In genomic region chr2:11505652-11506610, GRCh38 we compare ENCODE assay signal across 1 cellular context.
TF ChIP-seq lines count a peak whose summit lies in the region.

No MANE protein-coding gene starts in this region.

TF ChIP-seq in HepG2, 621 proteins besides CTCF, POLR2A, EP300 and RAD21 (continued from another document and continues in another):
- TF ChIP-seq ZNF512 (CRISPR knock-in tag; IDR thresholded peaks at IDR 0.05), result no peak
- TF ChIP-seq NFIB (CRISPR knock-in tag; IDR thresholded peaks at IDR 0.05; ENCODE audit: borderline replicate concordance), result no peak
- TF ChIP-seq THAP7 (CRISPR knock-in tag; IDR thresholded peaks at IDR 0.05), result no peak
- no peak for TF ChIP-seq ZFP62 (CRISPR knock-in tag; IDR thresholded peaks at IDR 0.05)
- no peak for TF ChIP-seq E2F5 (CRISPR knock-in tag; conservative IDR thresholded peaks at IDR 0.05)
- TF ChIP-seq, protein P1, sequence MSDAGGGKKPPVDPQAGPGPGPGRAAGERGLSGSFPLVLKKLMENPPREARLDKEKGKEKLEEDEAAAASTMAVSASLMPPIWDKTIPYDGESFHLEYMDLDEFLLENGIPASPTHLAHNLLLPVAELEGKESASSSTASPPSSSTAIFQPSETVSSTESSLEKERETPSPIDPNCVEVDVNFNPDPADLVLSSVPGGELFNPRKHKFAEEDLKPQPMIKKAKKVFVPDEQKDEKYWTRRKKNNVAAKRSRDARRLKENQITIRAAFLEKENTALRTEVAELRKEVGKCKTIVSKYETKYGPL (CRISPR knock-in tag; IDR thresholded peaks at IDR 0.05), result no peak
- peak; percentile 65; the same call in 1 of the 2 replicates for TF ChIP-seq ATF1 (CRISPR knock-in tag; IDR thresholded peaks at IDR 0.05)
- no peak for TF ChIP-seq ZNF549 (CRISPR knock-in tag; IDR thresholded peaks at IDR 0.05)
- peak; percentile 51 for TF ChIP-seq ZBTB21 (CRISPR knock-in tag; IDR thresholded peaks at IDR 0.05)
- TF ChIP-seq DMAP1 (CRISPR knock-in tag; IDR thresholded peaks at IDR 0.05), result peak; percentile 93
- peak; percentile 89; the same call in 1 of the 2 replicates for TF ChIP-seq ZNF580 (CRISPR knock-in tag; IDR thresholded peaks at IDR 0.05; ENCODE audit: borderline replicate concordance, low read depth)
- TF ChIP-seq TBX3 (IDR thresholded peaks at IDR 0.05; ENCODE audit: borderline replicate concordance), result peak; percentile 91; the same call in 1 of the 2 replicates
- peak; percentile 85 for TF ChIP-seq ZC3H4 (CRISPR knock-in tag; IDR thresholded peaks at IDR 0.05; ENCODE audit: borderline replicate concordance)
- TF ChIP-seq IRF2 (CRISPR knock-in tag; IDR thresholded peaks at IDR 0.05), result peak; percentile 71
- peak; percentile 62; the same call in 1 of the 2 replicates for TF ChIP-seq IRX3 (CRISPR knock-in tag; IDR thresholded peaks at IDR 0.05; ENCODE audit: borderline replicate concordance, low read depth)
- peak; percentile 97; the same call in 1 of the 2 replicates for TF ChIP-seq ARID2 (CRISPR knock-in tag; IDR thresholded peaks at IDR 0.05; ENCODE audit: borderline replicate concordance)
- TF ChIP-seq MAZ (IDR thresholded peaks at IDR 0.05; ENCODE audit: borderline replicate concordance, low read depth, low read length), result 0 out of 2 replicates have a peak, but pooled peaks have one; percentile 38
- TF ChIP-seq MAZ (CRISPR knock-in tag; IDR thresholded peaks at IDR 0.05; ENCODE audit: low read depth), result no peak
- TF ChIP-seq ATM (IDR thresholded peaks at IDR 0.05; ENCODE audit: borderline replicate concordance), result no peak
- TF ChIP-seq HMGA1 (CRISPR knock-in tag; conservative IDR thresholded peaks at IDR 0.05), result no peak
- TF ChIP-seq SMYD3 (CRISPR knock-in tag; IDR thresholded peaks at IDR 0.05), result peak; percentile 87; the same call in 1 of the 2 replicates
- peak; percentile 78; the same call in 1 of the 2 replicates for TF ChIP-seq ZNF276 (CRISPR knock-in tag; IDR thresholded peaks at IDR 0.05; ENCODE audit: low read depth)
- TF ChIP-seq, protein P2, sequence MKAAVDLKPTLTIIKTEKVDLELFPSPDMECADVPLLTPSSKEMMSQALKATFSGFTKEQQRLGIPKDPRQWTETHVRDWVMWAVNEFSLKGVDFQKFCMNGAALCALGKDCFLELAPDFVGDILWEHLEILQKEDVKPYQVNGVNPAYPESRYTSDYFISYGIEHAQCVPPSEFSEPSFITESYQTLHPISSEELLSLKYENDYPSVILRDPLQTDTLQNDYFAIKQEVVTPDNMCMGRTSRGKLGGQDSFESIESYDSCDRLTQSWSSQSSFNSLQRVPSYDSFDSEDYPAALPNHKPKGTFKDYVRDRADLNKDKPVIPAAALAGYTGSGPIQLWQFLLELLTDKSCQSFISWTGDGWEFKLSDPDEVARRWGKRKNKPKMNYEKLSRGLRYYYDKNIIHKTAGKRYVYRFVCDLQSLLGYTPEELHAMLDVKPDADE (CRISPR knock-in tag; IDR thresholded peaks at IDR 0.05), result no peak
- TF ChIP-seq, protein P3, sequence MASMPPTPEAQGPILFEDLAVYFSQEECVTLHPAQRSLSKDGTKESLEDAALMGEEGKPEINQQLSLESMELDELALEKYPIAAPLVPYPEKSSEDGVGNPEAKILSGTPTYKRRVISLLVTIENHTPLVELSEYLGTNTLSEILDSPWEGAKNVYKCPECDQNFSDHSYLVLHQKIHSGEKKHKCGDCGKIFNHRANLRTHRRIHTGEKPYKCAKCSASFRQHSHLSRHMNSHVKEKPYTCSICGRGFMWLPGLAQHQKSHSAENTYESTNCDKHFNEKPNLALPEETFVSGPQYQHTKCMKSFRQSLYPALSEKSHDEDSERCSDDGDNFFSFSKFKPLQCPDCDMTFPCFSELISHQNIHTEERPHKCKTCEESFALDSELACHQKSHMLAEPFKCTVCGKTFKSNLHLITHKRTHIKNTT (CRISPR knock-in tag; IDR thresholded peaks at IDR 0.05), result no peak
- no peak for TF ChIP-seq MYNN (CRISPR knock-in tag; IDR thresholded peaks at IDR 0.05; ENCODE audit: low read depth)
- TF ChIP-seq, protein P4, sequence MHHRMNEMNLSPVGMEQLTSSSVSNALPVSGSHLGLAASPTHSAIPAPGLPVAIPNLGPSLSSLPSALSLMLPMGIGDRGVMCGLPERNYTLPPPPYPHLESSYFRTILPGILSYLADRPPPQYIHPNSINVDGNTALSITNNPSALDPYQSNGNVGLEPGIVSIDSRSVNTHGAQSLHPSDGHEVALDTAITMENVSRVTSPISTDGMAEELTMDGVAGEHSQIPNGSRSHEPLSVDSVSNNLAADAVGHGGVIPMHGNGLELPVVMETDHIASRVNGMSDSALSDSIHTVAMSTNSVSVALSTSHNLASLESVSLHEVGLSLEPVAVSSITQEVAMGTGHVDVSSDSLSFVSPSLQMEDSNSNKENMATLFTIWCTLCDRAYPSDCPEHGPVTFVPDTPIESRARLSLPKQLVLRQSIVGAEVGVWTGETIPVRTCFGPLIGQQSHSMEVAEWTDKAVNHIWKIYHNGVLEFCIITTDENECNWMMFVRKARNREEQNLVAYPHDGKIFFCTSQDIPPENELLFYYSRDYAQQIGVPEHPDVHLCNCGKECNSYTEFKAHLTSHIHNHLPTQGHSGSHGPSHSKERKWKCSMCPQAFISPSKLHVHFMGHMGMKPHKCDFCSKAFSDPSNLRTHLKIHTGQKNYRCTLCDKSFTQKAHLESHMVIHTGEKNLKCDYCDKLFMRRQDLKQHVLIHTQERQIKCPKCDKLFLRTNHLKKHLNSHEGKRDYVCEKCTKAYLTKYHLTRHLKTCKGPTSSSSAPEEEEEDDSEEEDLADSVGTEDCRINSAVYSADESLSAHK (CRISPR knock-in tag; IDR thresholded peaks at IDR 0.05; ENCODE audit: borderline replicate concordance), result no peak
- TF ChIP-seq ZNF777 (CRISPR knock-in tag; IDR thresholded peaks at IDR 0.05), result no peak
- TF ChIP-seq HOXA3 (CRISPR knock-in tag; IDR thresholded peaks at IDR 0.05), result no peak; the same call in 1 of the 2 replicates
- 0 out of 2 replicates have a peak, but pooled peaks have one; percentile 59 for TF ChIP-seq ZNF619 (CRISPR knock-in tag; IDR thresholded peaks at IDR 0.05)
- TF ChIP-seq ZNF83 (CRISPR knock-in tag; IDR thresholded peaks at IDR 0.05; ENCODE audit: borderline replicate concordance), result 0 out of 2 replicates have a peak, but pooled peaks have one; percentile 65
- peak; percentile 92 for TF ChIP-seq SOX5 (CRISPR knock-in tag; IDR thresholded peaks at IDR 0.05; ENCODE audit: borderline replicate concordance)
- 0 out of 2 replicates have a peak, but pooled peaks have one; percentile 29 for TF ChIP-seq ZBTB10 (CRISPR knock-in tag; IDR thresholded peaks at IDR 0.05; ENCODE audit: borderline replicate concordance)
- TF ChIP-seq SIN3A (IDR thresholded peaks at IDR 0.05; ENCODE audit: borderline replicate concordance, low read depth, low read length), result peak; percentile 61
- peak; percentile 92; the same call in 1 of the 2 replicates for TF ChIP-seq ZNF335 (CRISPR knock-in tag; IDR thresholded peaks at IDR 0.05)
- TF ChIP-seq MIER2 (CRISPR knock-in tag; IDR thresholded peaks at IDR 0.05), result peak; percentile 75
- peak; percentile 87 for TF ChIP-seq BORCS8-MEF2B (CRISPR knock-in tag; IDR thresholded peaks at IDR 0.05)
- TF ChIP-seq ZNF607 (CRISPR knock-in tag; IDR thresholded peaks at IDR 0.05; ENCODE audit: borderline replicate concordance), result peak; percentile 89; the same call in 1 of the 2 replicates
- peak; percentile 87 for TF ChIP-seq HDAC1 (CRISPR knock-in tag; IDR thresholded peaks at IDR 0.05)
- 0 out of 2 replicates have a peak, but pooled peaks have one; percentile 10 for TF ChIP-seq EED (CRISPR knock-in tag; IDR thresholded peaks at IDR 0.05)
- peak; percentile 78 for TF ChIP-seq AFF4 (CRISPR knock-in tag; IDR thresholded peaks at IDR 0.05)
- no peak for TF ChIP-seq ZNF432 (CRISPR knock-in tag; IDR thresholded peaks at IDR 0.05; ENCODE audit: borderline replicate concordance)
- no peak for TF ChIP-seq FOXC1 (CRISPR knock-in tag; IDR thresholded peaks at IDR 0.05; ENCODE audit: borderline replicate concordance)
- peak; percentile 14; the same call in 1 of the 2 replicates for TF ChIP-seq ZFP36L1 (CRISPR knock-in tag; IDR thresholded peaks at IDR 0.05)
- TF ChIP-seq NCOA5 (CRISPR knock-in tag; IDR thresholded peaks at IDR 0.05), result no peak
- no peak for TF ChIP-seq PHF20 (CRISPR knock-in tag; IDR thresholded peaks at IDR 0.05)
- TF ChIP-seq ZNF138 (CRISPR knock-in tag; IDR thresholded peaks at IDR 0.05; ENCODE audit: low read depth), result 0 out of 2 replicates have a peak, but pooled peaks have one; percentile 11
- no peak for TF ChIP-seq ZFP37 (CRISPR knock-in tag; IDR thresholded peaks at IDR 0.05; ENCODE audit: borderline replicate concordance)
- 0 out of 2 replicates have a peak, but pooled peaks have one; percentile 57 for TF ChIP-seq EEA1 (CRISPR knock-in tag; IDR thresholded peaks at IDR 0.05; ENCODE audit: borderline replicate concordance)
